12 cellular contexts compared by ENCODE assay signal in genomic region chr17:10265100-10265810, GRCh38.
DNase-seq lines count a peak whose midpoint lies in the region; ATAC-seq and TF ChIP-seq lines count a peak whose summit lies in the region.
"Had no signal": no experiment of that assay in that cellular context is flagged by ENCODE, and none has a peak within 500 bp of the region (broad histone marks: within the 10 kb centered on the region; RNA-seq: fewer than 3 reads in every experiment).

No MANE protein-coding gene starts in this region.

- no peaks in the 10 kb centered on the region for H4K20me1 ChIP-seq in smooth muscle cell (ENCODE audit: low read depth)

- H3K9ac ChIP-seq in smooth muscle cell (ENCODE audit: low read depth), result peak overlapping the region; percentile 34

- H3K36me3 ChIP-seq in smooth muscle cell (ENCODE audit: low read depth), result no peaks in the 10 kb centered on the region

- H3K4me2 ChIP-seq in smooth muscle cell, result peak overlapping the region; percentile 13

- no peaks in the 10 kb centered on the region for H3K27me3 ChIP-seq in smooth muscle cell (ENCODE audit: low read depth)

- TF ChIP-seq CTCF in astrocyte of the spinal cord (IDR thresholded peaks at IDR 0.05; ENCODE audit: low read depth, low read length), result no peak
- TF ChIP-seq CTCF in smooth muscle cell (IDR thresholded peaks at IDR 0.05; ENCODE audit: borderline replicate concordance, insufficient read depth, poor library complexity, severe bottlenecking), result no peak

- ATAC-seq in HG03571 (IDR thresholded peaks at IDR 0.05; ENCODE audit: unreplicated experiment), result no peak
- ATAC-seq: activated CD4-positive, CD25-positive, alpha-beta regulatory T cell treated with anti-CD3 and anti-CD28 coated beads, Interleukin-2, amount 50 U/mL, for 24 hours had no signal

- no peaks in the 10 kb centered on the region for H3K9me3 ChIP-seq in smooth muscle cell (replicated peaks; ENCODE audit: low read depth)

- peak overlapping the region; percentile 24 for H2AFZ ChIP-seq in smooth muscle cell (ENCODE audit: low read depth)

- H3K4me3 ChIP-seq in astrocyte of the spinal cord (ENCODE audit: low read depth, low read length) (no peak overlapping the region), smooth muscle cell (no peak overlapping the region)

- no peaks in the 10 kb centered on the region for H3K4me1 ChIP-seq in smooth muscle cell (ENCODE audit: low read depth)

- WGBS in smooth muscle cell (ENCODE audit: low lambda C conversion rate), result 57% methylated on average over 3 of the region's 3 CpGs

- H3F3A ChIP-seq in smooth muscle cell (ENCODE audit: low read depth), result peaks cover 6% of the 10 kb centered on the region

- in situ Hi-C loops in astrocyte of the spinal cord (cut with HindIII; ENCODE audit: low sequenced_read_pairs), result no loop called here

- H3K79me2 ChIP-seq in smooth muscle cell (ENCODE audit: low read depth), result no peaks in the 10 kb centered on the region

- DNase-seq in GM03348 (ENCODE audit: low spot score) (peak; percentile 82), H4 (ENCODE audit: low spot score) (peak; percentile 48), astrocyte of the spinal cord (ENCODE audit: low read depth, low spot score) (peak; percentile 4), smooth muscle cell (lab: John Stamatoyannopoulos, UW; ENCODE audit: unreplicated experiment) (no peak), hippocampal formation (lab: John Stamatoyannopoulos, UW) (no peak), DMS153 (lab: John Stamatoyannopoulos, UW) (no peak)
- DNase-seq: activated CD8-positive, alpha-beta memory T cell treated with anti-CD3 and anti-CD28 coated beads, Interleukin-2, amount 50 U/mL, for 4 hours; CD8-positive, alpha-beta memory T cell; NCI-H187; NCI-H526 treated with DMSO at 0.1 percent for 48 hours had no signal

- H3K27ac ChIP-seq in smooth muscle cell (ENCODE audit: low read depth), result peak overlapping the region; percentile 85

Comparison
In these comparisons a context has a peak if more than half of its experiments do, and no peak if none do; other contexts are left out.
1. DNase-seq: peak in GM03348 (single experiment), H4 (single experiment) and astrocyte of the spinal cord (single experiment); none in smooth muscle cell (single experiment), hippocampal formation (0 of 2) and DMS153 (single experiment).